15 cellular contexts compared by ENCODE assay signal in genomic region chr4:26317766-26318165, GRCh38. TPM values are rescaled to one million over a fixed set of nuclear protein-coding genes. Genes with fewer than 3 reads are reported as not detected.
A peak's percentile ranks its signal among the peaks of the same experiment; 100 is the strongest.
DNase-seq lines count a peak whose midpoint lies in the region; ATAC-seq and TF ChIP-seq lines count a peak whose summit lies in the region.
"Had no signal": no experiment of that assay in that cellular context is flagged by ENCODE, and none has a peak within 500 bp of the region (broad histone marks: within the 10 kb centered on the region; RNA-seq: fewer than 3 reads in every experiment).

No MANE protein-coding gene starts in this region.

- no peak overlapping the region for H3K27ac ChIP-seq in CD8-positive, alpha-beta T cell (ENCODE audit: low read depth, low read length)
- H3K27ac ChIP-seq in naive thymus-derived CD4-positive, alpha-beta T cell (ENCODE audit: low read depth, low read length), result no peak overlapping the region
- H3K27ac ChIP-seq: prostate gland had no signal

- no peak overlapping the region for H3K27ac Mint-ChIP-seq in CD8-positive, alpha-beta T cell
- H3K27ac Mint-ChIP-seq in activated T-helper 17 cell treated with anti-CD3 and anti-CD28 coated beads, Interleukin-2, amount 50 U/mL, for 72 hours, result peak overlapping the region; percentile 98
- peak overlapping the region in 3 of 9 donors; percentile 87 to 97 (median 93) for H3K27ac Mint-ChIP-seq in naive thymus-derived CD4-positive, alpha-beta T cell

- peaks cover 16% of the 10 kb centered on the region for H3K36me3 Mint-ChIP-seq in CD8-positive, alpha-beta T cell
- peaks cover 47% of the 10 kb centered on the region for H3K36me3 Mint-ChIP-seq in activated T-helper 17 cell treated with anti-CD3 and anti-CD28 coated beads, Interleukin-2, amount 50 U/mL, for 72 hours (ENCODE audit: low read depth)
- H3K36me3 Mint-ChIP-seq in naive thymus-derived CD4-positive, alpha-beta T cell, result peaks cover 0 to 35% (median 3%) of the 10 kb centered on the region in 5 donors

- peaks cover 9% of the 10 kb centered on the region for H3K4me1 ChIP-seq in CD8-positive, alpha-beta T cell (ENCODE audit: insufficient read depth, low read length)
- H3K4me1 ChIP-seq in naive thymus-derived CD4-positive, alpha-beta T cell (ENCODE audit: control insufficient read depth in 2 of 2, insufficient read depth in 2 of 2, low read length in 2 of 2), result peaks cover 10 to 17% of the 10 kb centered on the region in 2 donors
- H3K4me1 ChIP-seq: prostate gland had no signal

- H3K9me3 ChIP-seq in CD8-positive, alpha-beta T cell (ENCODE audit: low read length), result no peaks in the 10 kb centered on the region
- no peaks in the 10 kb centered on the region for H3K9me3 ChIP-seq in naive thymus-derived CD4-positive, alpha-beta T cell (ENCODE audit: control insufficient read depth in 2 of 3, low read length in 3 of 3)
- H3K9me3 ChIP-seq: prostate gland had no signal

- peaks cover 15% of the 10 kb centered on the region for H3K9me3 Mint-ChIP-seq in CD8-positive, alpha-beta T cell
- peaks cover 10% of the 10 kb centered on the region for H3K9me3 Mint-ChIP-seq in activated T-helper 17 cell treated with anti-CD3 and anti-CD28 coated beads, Interleukin-2, amount 50 U/mL, for 72 hours
- peaks cover 4 to 25% (median 18%) of the 10 kb centered on the region in 11 donors for H3K9me3 Mint-ChIP-seq in naive thymus-derived CD4-positive, alpha-beta T cell

- no peak overlapping the region for H3K4me3 ChIP-seq in CD8-positive, alpha-beta T cell (ENCODE audit: low read depth, low read length)
- peak overlapping the region; percentile 70 for H3K4me3 ChIP-seq in GM12865 (ENCODE audit: low read depth, low read length)
- H3K4me3 ChIP-seq in naive thymus-derived CD4-positive, alpha-beta T cell (ENCODE audit: low read length), result no peak overlapping the region
- H3K4me3 ChIP-seq: prostate gland had no signal

- peak overlapping the region; percentile 12 for H3K4me3 Mint-ChIP-seq in CD8-positive, alpha-beta T cell
- H3K4me3 Mint-ChIP-seq in activated T-helper 17 cell treated with anti-CD3 and anti-CD28 coated beads, Interleukin-2, amount 50 U/mL, for 72 hours, result peak overlapping the region; percentile 90
- H3K4me3 Mint-ChIP-seq in naive thymus-derived CD4-positive, alpha-beta T cell, result peak overlapping the region in 8 of 10 donors; percentile 89 to 100 (median 96)

- POLR2A ChIA-PET in CD8-positive, alpha-beta T cell (lab: Charles Lee), result interaction anchor here (0.6 kb wide), 1 partner anchor 40 kb away, joined by 3 read pairs; no protein-coding TSS in a partner anchor
- POLR2A ChIA-PET in naive thymus-derived CD4-positive, alpha-beta T cell (lab: Charles Lee), result interaction anchor here (0.6 to 0.7 kb wide), 2 partner anchors 461 to 943 kb away, joined by 3 to 4 read pairs; no protein-coding TSS in a partner anchor

- H3K27me3 ChIP-seq in CD8-positive, alpha-beta T cell (ENCODE audit: insufficient read depth, low read length), result no peaks in the 10 kb centered on the region
- H3K27me3 ChIP-seq in naive thymus-derived CD4-positive, alpha-beta T cell (ENCODE audit: control insufficient read depth in 2 of 2, insufficient read depth in 2 of 2, low read length in 2 of 2), result no peaks in the 10 kb centered on the region
- H3K27me3 ChIP-seq: ascending aorta, spleen had no signal

- no peaks in the 10 kb centered on the region for H3K27me3 Mint-ChIP-seq in CD8-positive, alpha-beta T cell (ENCODE audit: low read depth)
- no peaks in the 10 kb centered on the region for H3K27me3 Mint-ChIP-seq in activated T-helper 17 cell treated with anti-CD3 and anti-CD28 coated beads, Interleukin-2, amount 50 U/mL, for 72 hours
- H3K27me3 Mint-ChIP-seq in naive thymus-derived CD4-positive, alpha-beta T cell, result no peaks in the 10 kb centered on the region

- DNase-seq in CD8-positive, alpha-beta T cell, result no peak
- DNase-seq in GM12865 (ENCODE audit: low read depth) (no peak), SW480 (ENCODE audit: low spot score) (no peak)
- DNase-seq in naive thymus-derived CD4-positive, alpha-beta T cell, result no peak
- no peak for DNase-seq in stimulated activated CD4-positive, alpha-beta T cell treated with anti-CD3 and anti-CD28 coated beads, Interleukin-15, amount 100 ng/mL, for 24 hours
- DNase-seq: cortex of kidney, kidney, NCI-H187 treated with DMSO at 0.1 percent for 48 hours, NCI-H510A treated with DMSO at 0.1 percent for 48 hours, spleen had no signal

- no peak for TF ChIP-seq CTCF in CD8-positive, alpha-beta T cell (IDR thresholded peaks at IDR 0.05)
- TF ChIP-seq CTCF in GM12865 (IDR thresholded peaks at IDR 0.05; ENCODE audit: insufficient read depth, low read depth, low read length, missing control alignments), result no peak

- peaks cover 24% of the 10 kb centered on the region for H3K4me1 Mint-ChIP-seq in CD8-positive, alpha-beta T cell (ENCODE audit: low read depth)
- peaks cover 12% of the 10 kb centered on the region for H3K4me1 Mint-ChIP-seq in activated T-helper 17 cell treated with anti-CD3 and anti-CD28 coated beads, Interleukin-2, amount 50 U/mL, for 72 hours
- peaks cover 18 to 33% (median 23%) of the 10 kb centered on the region in 7 donors for H3K4me1 Mint-ChIP-seq in naive thymus-derived CD4-positive, alpha-beta T cell

- no peaks in the 10 kb centered on the region for H3K36me3 ChIP-seq in CD8-positive, alpha-beta T cell (ENCODE audit: insufficient read depth, low read length)
- peaks cover 0 to 6% (median 0%) of the 10 kb centered on the region in 3 experiments for H3K36me3 ChIP-seq in naive thymus-derived CD4-positive, alpha-beta T cell (ENCODE audit: control insufficient read depth in 2 of 3, insufficient read depth in 3 of 3, low read length in 3 of 3)
- H3K36me3 ChIP-seq: ascending aorta, prostate gland, spleen had no signal

- CTCF ChIA-PET in CD8-positive, alpha-beta T cell (lab: Charles Lee), result interaction anchor here (1.1 to 1.6 kb wide), 3 partner anchors 12 to 236 kb away, joined by 3 to 5 read pairs (median 4); no protein-coding TSS in a partner anchor
- CTCF ChIA-PET in naive thymus-derived CD4-positive, alpha-beta T cell (lab: Charles Lee), result no interaction called here

- no peak for ATAC-seq in CD8-positive, alpha-beta T cell
- ATAC-seq in activated T-helper 17 cell treated with anti-CD3 and anti-CD28 coated beads, Interleukin-2, amount 50 U/mL, for 72 hours (replicated peaks), result no peak
- no peak for ATAC-seq in naive thymus-derived CD4-positive, alpha-beta T cell
- no peak for ATAC-seq in HG02623 (IDR thresholded peaks at IDR 0.05; ENCODE audit: unreplicated experiment)
- ATAC-seq in GM21390 (IDR thresholded peaks at IDR 0.05; ENCODE audit: unreplicated experiment), result no peak

- intact Hi-C loops in CD8-positive, alpha-beta T cell (cut with DNase I, micrococcal nuclease), result loop anchor here in 1 of 2 experiments (2.0 to 10.0 kb wide), 5 partner anchors 459 to 1733 kb away; partner anchors contain the start of genes ANAPC4, DHX15, PI4K2B and SEPSECS
- intact Hi-C loops in naive thymus-derived CD4-positive, alpha-beta T cell (cut with micrococcal nuclease), result loop anchor here (2.0 to 5.0 kb wide), 4 partner anchors 60 to 1157 kb away; partner anchors contain the start of genes SEPSECS (in 2 of the 2), PI4K2B (in 1 of the 2) and SEL1L3 (in 1 of the 2)

RNA-seq across cellular contexts. Expression of gene RBPJ, which starts 3.0 kb away (rescaled TPM):
- 10 to 100 TPM; 73.7 to 76.7 TPM for total RNA-seq in CD8-positive, alpha-beta T cell
- total RNA-seq in activated T-helper 17 cell treated with anti-CD3 and anti-CD28 coated beads, Interleukin-2, amount 50 U/mL, for 72 hours, result 100 to 1,000 TPM; 238 to 481 TPM
- total RNA-seq in naive thymus-derived CD4-positive, alpha-beta T cell, result 100 to 1,000 TPM in 1 of 5 experiments, 10 to 100 TPM in 4; 48.1 to 144 (median 71.3) TPM
- 10 to 100 TPM; 60.4 to 68.5 TPM for polyA plus RNA-seq in naive thymus-derived CD4-positive, alpha-beta T cell

Comparison
In these comparisons a context has a peak if more than half of its experiments do, and no peak if none do; other contexts are left out.
1. H3K4me3 Mint-ChIP-seq: peak in every context shown above with its lines; median percentile 96 in naive thymus-derived CD4-positive, alpha-beta T cell; 90 in activated T-helper 17 cell treated with anti-CD3 and anti-CD28 coated beads, Interleukin-2, amount 50 U/mL, for 72 hours; 12 in CD8-positive, alpha-beta T cell.